In genomic region chr1:9233942-9234222, GRCh38 we compare ENCODE assay signal across 8 cellular contexts. TPM values are rescaled to one million over a fixed set of nuclear protein-coding genes. Genes with fewer than 3 reads are reported as not detected.
DNase-seq lines count a peak whose midpoint lies in the region; ATAC-seq, FAIRE-seq and TF ChIP-seq lines count a peak whose summit lies in the region.

No MANE protein-coding gene starts in this region.

- H3K9me3 ChIP-seq in BLaER1 treated with 17β-estradiol and CSF1 and Interleukin-3, amounts not matched to agents 10 nM and 100 nM (replicated peaks in 1 of 11) = peaks cover 0 to 8% (median 6%) of the 10 kb centered on the region in 11 experiments; a peak in 8 of 22 replicates
- H3K9me3 ChIP-seq in OCI-LY3 (ENCODE audit: insufficient read depth, low read length) (no peaks in the 10 kb centered on the region), H1 (ENCODE audit: insufficient read depth in 2 of 2, low read depth in 1 of 2, low read length in 1 of 2) (no peaks in the 10 kb centered on the region)

- H3K27me3 ChIP-seq in BLaER1 treated with 17β-estradiol and CSF1 and Interleukin-3, amounts not matched to agents 10 nM and 100 nM = peaks cover 0 to 10% (median 0%) of the 10 kb centered on the region in 11 experiments; a peak in 4 of 22 replicates
- H3K27me3 ChIP-seq in OCI-LY3 (ENCODE audit: low read depth, low read length) (no peaks in the 10 kb centered on the region), H1 (replicated peaks in 1 of 4; ENCODE audit: control insufficient read depth in 3 of 4, extremely low read depth in 1 of 4, insufficient read depth in 3 of 4, low read length in 3 of 4) (no peaks in the 10 kb centered on the region)

- no peak for ATAC-seq in GM18907 (IDR thresholded peaks at IDR 0.05; ENCODE audit: unreplicated experiment)
- ATAC-seq in activated CD4-positive, CD25-positive, alpha-beta regulatory T cell treated with anti-CD3 and anti-CD28 coated beads, Interleukin-2, amount 50 U/mL, for 24 hours = no peak

- H3K14ac ChIP-seq in H1 (ENCODE audit: insufficient read length) = no peak overlapping the region

- H4K8ac ChIP-seq in H1 (ENCODE audit: extremely low read depth, insufficient read depth, low read length) = no peak overlapping the region

- H3K36me3 Mint-ChIP-seq in neural crest cell (ENCODE audit: low read depth) = no peaks in the 10 kb centered on the region

- POLR2A ChIA-PET in H1 (lab: Charles Lee; ENCODE audit: partially characterized antibody) = interaction anchor here (0.6 to 1.5 kb wide), 3 partner anchors 16 to 33 kb away, joined by 3 read pairs; no protein-coding TSS in a partner anchor

- FAIRE-seq in H1 (lab: Jason Lieb, UNC) = no peak

- peaks cover 5% of the 10 kb centered on the region; the same call in 1 of the 2 replicates for H3K23me2 ChIP-seq in H1 (ENCODE audit: low read depth, low read length)

- no peak overlapping the region for H2BK20ac ChIP-seq in H1 (ENCODE audit: low read length)

- peak overlapping the region; percentile 52 to 76 (median 70); a peak in 18 of 20 replicates for H3K4me3 ChIP-seq in BLaER1 treated with 17β-estradiol and CSF1 and Interleukin-3, amounts not matched to agents 10 nM and 100 nM
- H3K4me3 ChIP-seq in OCI-LY3 (ENCODE audit: low read length) (peak overlapping the region; percentile 98), H1 (ENCODE audit: extremely low read depth in 1 of 4, insufficient read depth in 2 of 4, low read depth in 3 of 4, low read length in 4 of 4) (peak overlapping the region; percentile 54 to 64 (median 60); a peak in 7 of 8 replicates)

- no peak overlapping the region for H2AK5ac ChIP-seq in H1 (ENCODE audit: low read depth, low read length)

- peak overlapping the region; percentile 53 to 92 (median 66); a peak in 21 of 22 replicates for H3K4me2 ChIP-seq in BLaER1 treated with 17β-estradiol and CSF1 and Interleukin-3, amounts not matched to agents 10 nM and 100 nM
- H3K4me2 ChIP-seq in OCI-LY3 (ENCODE audit: low read length) (peak overlapping the region; percentile 98), H1 (ENCODE audit: insufficient read depth in 1 of 2, low read depth in 2 of 2, low read length in 2 of 2) (peak overlapping the region; percentile 45 to 67; a peak in 3 of 4 replicates)

- peak overlapping the region; percentile 92 for H2BK120ac ChIP-seq in H1 (replicated peaks; ENCODE audit: low read depth, low read length)

- H3K4me3 Mint-ChIP-seq in neural crest cell = peak overlapping the region; percentile 88

- no peaks in the 10 kb centered on the region for H3K79me1 ChIP-seq in H1 (ENCODE audit: low read depth, low read length)

- no peak overlapping the region for H2BK12ac ChIP-seq in H1 (ENCODE audit: low read depth, low read length)

- H3K18ac ChIP-seq in H1 (ENCODE audit: extremely low read depth, low read length) = no peak overlapping the region

- TF ChIP-seq POLR2A in H1 (IDR thresholded peaks at IDR 0.05; ENCODE audit: control extremely low read depth in 1 of 2, low read depth in 2 of 2, low read length in 2 of 2) = no peak

- peaks cover 7% of the 10 kb centered on the region for H3K27me3 Mint-ChIP-seq in neural crest cell (ENCODE audit: low read depth)

- no peaks in the 10 kb centered on the region for H3K36me3 ChIP-seq in BLaER1 treated with 17β-estradiol and CSF1 and Interleukin-3, amounts not matched to agents 10 nM and 100 nM
- H3K36me3 ChIP-seq in OCI-LY3 (replicated peaks; ENCODE audit: low read depth, low read length) (no peaks in the 10 kb centered on the region), H1 (ENCODE audit: control insufficient read depth in 2 of 4, insufficient read depth in 4 of 4, low read length in 3 of 4) (no peaks in the 10 kb centered on the region)

- H2BK15ac ChIP-seq in H1 (ENCODE audit: low read length) = 0 out of 2 replicates have a peak overlapping the region, but pooled peaks have one; percentile 72

- TF ChIP-seq EP300 in H1 (IDR thresholded peaks at IDR 0.05; ENCODE audit: borderline replicate concordance in 1 of 2, low read depth in 2 of 2, low read length in 2 of 2) = no peak

- H3K56ac ChIP-seq in H1 (replicated peaks; ENCODE audit: insufficient read length, low read depth, low read length) = no peak overlapping the region

- H3K4me1 ChIP-seq in BLaER1 treated with 17β-estradiol and CSF1 and Interleukin-3, amounts not matched to agents 10 nM and 100 nM = peaks cover 56 to 76% (median 66%) of the 10 kb centered on the region in 10 experiments
- peaks cover 8% of the 10 kb centered on the region for H3K4me1 ChIP-seq in OCI-LY3 (ENCODE audit: low read length)
- H3K4me1 ChIP-seq in H1 (replicated peaks in 1 of 4; ENCODE audit: control insufficient read depth in 3 of 4, insufficient read depth in 4 of 4, low read length in 3 of 4) = peaks cover 0 to 4% (median 3%) of the 10 kb centered on the region in 4 experiments; a peak in 3 of 7 replicates

- peaks cover 20% of the 10 kb centered on the region for H3K4me1 Mint-ChIP-seq in neural crest cell

- H3K4ac ChIP-seq in H1 (replicated peaks; ENCODE audit: insufficient read length, low read depth, low read length) = no peak overlapping the region

- no peaks in the 10 kb centered on the region for H3K9me3 Mint-ChIP-seq in neural crest cell

- H3K23ac ChIP-seq in H1 (ENCODE audit: insufficient read length) = no peak overlapping the region

- H2AFZ ChIP-seq in OCI-LY3 (ENCODE audit: low read depth, low read length) = peak overlapping the region; percentile 95
- peak overlapping the region; percentile 48; the same call in 1 of the 2 replicates for H2AFZ ChIP-seq in H1 (ENCODE audit: low read length)

- H3K27ac Mint-ChIP-seq in neural crest cell (ENCODE audit: unreplicated experiment) = no peak overlapping the region

- H3K79me2 ChIP-seq in OCI-LY3 (ENCODE audit: low read length) (peaks cover 10% of the 10 kb centered on the region), H1 (ENCODE audit: control insufficient read depth in 1 of 2, insufficient read depth in 2 of 2, low read length in 2 of 2) (no peaks in the 10 kb centered on the region)

- peak overlapping the region in 10 of 11 experiments; percentile 51 to 97 (median 79); a peak in 17 of 22 replicates for H3K9ac ChIP-seq in BLaER1 treated with 17β-estradiol and CSF1 and Interleukin-3, amounts not matched to agents 10 nM and 100 nM
- H3K9ac ChIP-seq in OCI-LY3 (ENCODE audit: low read length) (peak overlapping the region; percentile 74), H1 (replicated peaks in 1 of 4; ENCODE audit: extremely low read depth in 1 of 4, low read depth in 3 of 4, low read length in 3 of 4) (no peak overlapping the region)

- H3K27ac ChIP-seq in BLaER1 treated with 17β-estradiol and CSF1 and Interleukin-3, amounts not matched to agents 10 nM and 100 nM = peak overlapping the region in 8 of 11 experiments; percentile 33 to 95 (median 57); a peak in 12 of 22 replicates
- 0 out of 2 replicates have a peak overlapping the region, but pooled peaks have one; percentile 32 for H3K27ac ChIP-seq in OCI-LY3 (ENCODE audit: low read length)
- no peak overlapping the region for H3K27ac ChIP-seq in H1 (ENCODE audit: low read depth, low read length)

- TF ChIP-seq CTCF in OCI-LY3 (IDR thresholded peaks at IDR 0.05; ENCODE audit: low read depth, low read length) (no peak), H1 (IDR thresholded peaks at IDR 0.05; ENCODE audit: control extremely low read depth in 1 of 3, insufficient read depth in 1 of 3, low read depth in 1 of 3, low read length in 3 of 3) (no peak), neural crest cell (conservative IDR thresholded peaks at IDR 0.05) (no peak)

- 65% methylated on average over 3 of the region's 3 CpGs; no CpG with 5 or more reads in 1 of the 2 experiments for WGBS in H1 (ENCODE audit: extremely low coverage in 1 of 2, insufficient coverage in 1 of 2, insufficient read length in 1 of 2, insufficient replicate concordance in 2 of 2, low coverage in 1 of 2, low lambda C conversion rate in 2 of 2, missing lambda C conversion rate in 1 of 2), 2 experiments

- CTCF ChIA-PET in H1 (lab: Charles Lee; ENCODE audit: partially characterized antibody) = interaction anchor here (0.8 to 11.9 kb wide), 18 partner anchors 9 to 227 kb away, joined by 3 to 127 read pairs (median 4); no protein-coding TSS in a partner anchor

- DNase-seq in H1 (ENCODE audit: low read depth in 1 of 2, low spot score in 2 of 2) (no peak), neural crest cell (ENCODE audit: low read depth, low spot score) (no peak), NOMO-1 treated with dmso at 0.1 percent for 144 hours (lab: John Stamatoyannopoulos, UW; ENCODE audit: unreplicated experiment) (no peak), SKM-1 treated with dmso at 0.1 percent for 144 hours (lab: John Stamatoyannopoulos, UW; ENCODE audit: unreplicated experiment) (no peak)

- H4K91ac ChIP-seq in H1 (replicated peaks; ENCODE audit: insufficient read length, low read length) = no peak overlapping the region

- no peak overlapping the region for H2BK5ac ChIP-seq in H1 (ENCODE audit: low read depth, low read length)

- no peak for TF ChIP-seq RAD21 in H1 (IDR thresholded peaks at IDR 0.05 in 1 of 2, conservative IDR thresholded peaks at IDR 0.05 in 1 of 2; ENCODE audit: low read depth in 2 of 2, low read length in 2 of 2)

- no peak overlapping the region for H4K5ac ChIP-seq in H1 (ENCODE audit: insufficient read length, low read depth, low read length)

- H4K20me1 ChIP-seq in BLaER1 treated with 17β-estradiol and CSF1 and Interleukin-3, amounts not matched to agents 10 nM and 100 nM = peaks cover 0 to 16% (median 0%) of the 10 kb centered on the region in 11 experiments; a peak in 6 of 22 replicates
- H4K20me1 ChIP-seq in OCI-LY3 (ENCODE audit: insufficient read depth, low read length) = no peaks in the 10 kb centered on the region
- no peaks in the 10 kb centered on the region for H4K20me1 ChIP-seq in H1 (replicated peaks in 1 of 2; ENCODE audit: control insufficient read depth in 1 of 2, insufficient read depth in 2 of 2, low read length in 2 of 2)

RNA-seq across cellular contexts. Expression of gene H6PD, which starts 0.7 kb away (rescaled TPM):
- total RNA-seq in H1 (2021; fragmentation: NEBNext Ultra II Directional; extraction: Animal tissue kit (Norgen Biotek cat#: 25700)) = 3.8 and 4.0 TPM in 2 replicates
- 3.6 and 5.0 TPM in 2 replicates for polyA plus RNA-seq in H1 (2011; rRNA removed)
- 3.7 TPM for polyA plus RNA-seq in H1 (2011; cell fraction: cytosol; rRNA removed)
- polyA plus RNA-seq in H1 (2011; cell fraction: nucleus; rRNA removed) = 6.8 TPM
- polyA plus RNA-seq in H1 (2012, experiment 1 of 2) = 3.3 to 5.0 TPM (median 3.8 TPM) in 4 replicates
- polyA plus RNA-seq in H1 (2012, experiment 2 of 2) = 3.4 TPM
- polyA plus RNA-seq in H1 (2013, experiment 1 of 2) = 5.8 TPM
- polyA plus RNA-seq in H1 (2013, experiment 2 of 2) = 4.7 TPM
- polyA minus RNA-seq in H1 (2011; rRNA and poly(A)+ RNA removed) = 3.8 and 3.9 TPM in 2 replicates
- polyA minus RNA-seq in H1 (2011; cell fraction: cytosol; rRNA and poly(A)+ RNA removed) = 3.4 TPM
- 3.4 TPM for polyA minus RNA-seq in H1 (2011; cell fraction: nucleus; rRNA and poly(A)+ RNA removed)
- total RNA-seq in neural crest cell = 23.4 and 23.9 TPM in 2 replicates

RNA-seq across cellular contexts. Expression of gene SPSB1, which starts 58.8 kb away (rescaled TPM):
- total RNA-seq in H1 (2021; fragmentation: NEBNext Ultra II Directional; extraction: Animal tissue kit (Norgen Biotek cat#: 25700)) = 4.0 and 5.3 TPM in 2 replicates
- polyA plus RNA-seq in H1 (2011; rRNA removed) = 6.4 and 8.2 TPM in 2 replicates
- polyA plus RNA-seq in H1 (2011; cell fraction: cytosol; rRNA removed) = 5.0 TPM
- 5.0 TPM for polyA plus RNA-seq in H1 (2011; cell fraction: nucleus; rRNA removed)
- polyA plus RNA-seq in H1 (2012, experiment 1 of 2) = 3.3 to 5.5 TPM (median 4.1 TPM) in 4 replicates
- 4.3 TPM for polyA plus RNA-seq in H1 (2012, experiment 2 of 2)
- 2.6 TPM for polyA plus RNA-seq in H1 (2013, experiment 1 of 2)
- polyA plus RNA-seq in H1 (2013, experiment 2 of 2) = 2.9 TPM
- 5.3 and 7.5 TPM in 2 replicates for polyA minus RNA-seq in H1 (2011; rRNA and poly(A)+ RNA removed)
- polyA minus RNA-seq in H1 (2011; cell fraction: cytosol; rRNA and poly(A)+ RNA removed) = 4.0 TPM
- polyA minus RNA-seq in H1 (2011; cell fraction: nucleus; rRNA and poly(A)+ RNA removed) = 2.9 TPM
- total RNA-seq in neural crest cell = 1.3 and 1.8 TPM in 2 replicates

Comparison
In these comparisons a context has a peak if more than half of its experiments do, and no peak if none do; other contexts are left out.
1. H3K9ac ChIP-seq: peak in BLaER1 treated with 17β-estradiol and CSF1 and Interleukin-3, amounts not matched to agents 10 nM and 100 nM (10 of 11) and OCI-LY3 (single experiment); none in H1 (0 of 4).
2. Peak in every context shown above with its lines, with median percentiles within 50 percentile points of each other: H3K4me2 ChIP-seq and H3K4me3 ChIP-seq.